Comparison of ENCODE assay signal across 15 cellular contexts in genomic region chr1:206116191-206116872, GRCh38. TPM values are rescaled to one million over a fixed set of nuclear protein-coding genes. Genes with fewer than 3 reads are reported as not detected.
A peak's percentile ranks its signal among the peaks of the same experiment; 100 is the strongest.
DNase-seq lines count a peak whose midpoint lies in the region; ATAC-seq, FAIRE-seq and TF ChIP-seq lines count a peak whose summit lies in the region.
"Had no signal": no experiment of that assay in that cellular context is flagged by ENCODE, and none has a peak within 500 bp of the region (broad histone marks: within the 10 kb centered on the region; RNA-seq: fewer than 3 reads in every experiment).

No MANE protein-coding gene starts in this region.

- POLR2A ChIA-PET in activated B cell treated with CpG ODN at 0.5 μM for 24 hours (lab: Charles Lee) = interaction anchor here (0.5 kb wide), 1 partner anchor 80 kb away, joined by 3 read pairs; no protein-coding TSS in a partner anchor

- no peak overlapping the region for H3K9ac ChIP-seq in kidney (ENCODE audit: low read length in 2 of 2)

- peak overlapping the region; percentile 56 for H3K4me3 Mint-ChIP-seq in stimulated activated naive CD8-positive, alpha-beta T cell treated with anti-CD3 and anti-CD28 coated beads, Interleukin-15, Interleukin-2, amounts not matched to agents 100 ng/mL and 50 ng/mL, for 24 hours
- peak overlapping the region; percentile 77 for H3K4me3 Mint-ChIP-seq in activated B cell treated with CpG ODN at 0.5 μM for 24 hours
- H3K4me3 Mint-ChIP-seq in natural killer cell = no peak overlapping the region

- peaks cover 10% of the 10 kb centered on the region for H3K4me1 Mint-ChIP-seq in stimulated activated naive CD8-positive, alpha-beta T cell treated with anti-CD3 and anti-CD28 coated beads, Interleukin-15, Interleukin-2, amounts not matched to agents 100 ng/mL and 50 ng/mL, for 24 hours (ENCODE audit: low read depth)
- H3K4me1 Mint-ChIP-seq in activated B cell treated with CpG ODN at 0.5 μM for 24 hours (peaks cover 13% of the 10 kb centered on the region), natural killer cell (peaks cover 0 to 11% of the 10 kb centered on the region in 2 donors)

- peaks cover 7 to 11% of the 10 kb centered on the region in 2 donors for H3K4me1 ChIP-seq in kidney (ENCODE audit: control insufficient read depth in 1 of 2, insufficient read depth in 1 of 2, low read depth in 1 of 2, low read length in 2 of 2)

- TF ChIP-seq CTCF in activated B cell treated with CpG ODN at 0.5 μM for 24 hours (IDR thresholded peaks at IDR 0.05) (no peak), kidney (IDR thresholded peaks at IDR 0.05; ENCODE audit: borderline replicate concordance, extremely low read depth, insufficient read depth) (no peak), natural killer cell (IDR thresholded peaks at IDR 0.05) (no peak)

- H3K36me3 ChIP-seq in kidney (ENCODE audit: control insufficient read depth in 1 of 2, insufficient read depth in 2 of 2, low read length in 2 of 2) = no peaks in the 10 kb centered on the region
- H3K36me3 ChIP-seq: prostate gland had no signal

- no peak for ATAC-seq in stimulated activated naive CD8-positive, alpha-beta T cell treated with anti-CD3 and anti-CD28 coated beads, Interleukin-15, Interleukin-2, amounts not matched to agents 100 U/mL and 50 U/mL, for 24 hours
- ATAC-seq in activated B cell treated with CpG ODN at 0.5 μM for 24 hours (ENCODE audit: low read depth) (no peak), HG03520 (IDR thresholded peaks at IDR 0.05; ENCODE audit: unreplicated experiment) (no peak), HG02938 (IDR thresholded peaks at IDR 0.05; ENCODE audit: unreplicated experiment) (no peak), natural killer cell (no peak)

- no peak overlapping the region for H3K4me3 ChIP-seq in kidney (ENCODE audit: low read length in 2 of 2)

- peaks cover 11% of the 10 kb centered on the region for H3K9me3 Mint-ChIP-seq in stimulated activated naive CD8-positive, alpha-beta T cell treated with anti-CD3 and anti-CD28 coated beads, Interleukin-15, Interleukin-2, amounts not matched to agents 100 ng/mL and 50 ng/mL, for 24 hours
- H3K9me3 Mint-ChIP-seq in activated B cell treated with CpG ODN at 0.5 μM for 24 hours = peaks cover 6% of the 10 kb centered on the region
- H3K9me3 Mint-ChIP-seq in natural killer cell = peaks cover 3% of the 10 kb centered on the region in 2 donors

- no peak overlapping the region for H3K27ac ChIP-seq in kidney (ENCODE audit: low read depth in 2 of 2, low read length in 2 of 2)
- H3K27ac ChIP-seq: prostate gland had no signal

- H3K9me3 ChIP-seq in kidney (ENCODE audit: control insufficient read depth in 1 of 2, low read length in 2 of 2) = peaks cover 2 to 3% of the 10 kb centered on the region in 2 donors
- H3K9me3 ChIP-seq: prostate gland had no signal

- no peak overlapping the region for H3K27ac Mint-ChIP-seq in stimulated activated naive CD8-positive, alpha-beta T cell treated with anti-CD3 and anti-CD28 coated beads, Interleukin-15, Interleukin-2, amounts not matched to agents 100 ng/mL and 50 ng/mL, for 24 hours
- H3K27ac Mint-ChIP-seq in activated B cell treated with CpG ODN at 0.5 μM for 24 hours (no peak overlapping the region), natural killer cell (no peak overlapping the region)

- CTCF ChIA-PET in activated B cell treated with CpG ODN at 0.5 μM for 24 hours (lab: Charles Lee) = interaction anchor here (1.5 to 1.6 kb wide), 3 partner anchors 10 to 139 kb away, joined by 3 to 7 read pairs (median 4); no protein-coding TSS in a partner anchor

- DNase-seq in stimulated activated naive CD8-positive, alpha-beta T cell treated with anti-CD3 and anti-CD28 coated beads, Interleukin-15, Interleukin-2, amounts not matched to agents 100 U/mL and 50 U/mL, for 24 hours = no peak
- DNase-seq in activated B cell treated with CpG ODN at 0.5 μM for 24 hours (no peak), kidney (peak; percentile 74), NCI-H2171 (lab: John Stamatoyannopoulos, UW) (no peak), natural killer cell (no peak)
- DNase-seq: activated CD4-positive, alpha-beta T cell treated with anti-CD3 and anti-CD28 coated beads for 1 hour; T-helper 1 cell had no signal

- H3K27me3 Mint-ChIP-seq in stimulated activated naive CD8-positive, alpha-beta T cell treated with anti-CD3 and anti-CD28 coated beads, Interleukin-15, Interleukin-2, amounts not matched to agents 100 ng/mL and 50 ng/mL, for 24 hours = peaks cover 51% of the 10 kb centered on the region
- H3K27me3 Mint-ChIP-seq in activated B cell treated with CpG ODN at 0.5 μM for 24 hours = peaks cover 22% of the 10 kb centered on the region
- peaks cover 43 to 65% of the 10 kb centered on the region in 2 donors for H3K27me3 Mint-ChIP-seq in natural killer cell (ENCODE audit: low read depth in 2 of 2)

- H3K36me3 Mint-ChIP-seq in stimulated activated naive CD8-positive, alpha-beta T cell treated with anti-CD3 and anti-CD28 coated beads, Interleukin-15, Interleukin-2, amounts not matched to agents 100 ng/mL and 50 ng/mL, for 24 hours (ENCODE audit: low read depth) = no peaks in the 10 kb centered on the region
- H3K36me3 Mint-ChIP-seq in activated B cell treated with CpG ODN at 0.5 μM for 24 hours (ENCODE audit: low read depth) (no peaks in the 10 kb centered on the region), natural killer cell (peaks cover 15% of the 10 kb centered on the region)

- FAIRE-seq in kidney (lab: Jason Lieb, UNC) = no peak

- intact Hi-C loops in activated B cell treated with CpG ODN at 0.5 μM for 24 hours (cut with micrococcal nuclease) (loop anchor here (5.0 kb wide), 1 partner anchor 404 kb away; no protein-coding TSS in a partner anchor), kidney (cut with DNase I) (loop anchor here (10.0 kb wide), 1 partner anchor 192 kb away; no protein-coding TSS in a partner anchor), natural killer cell (cut with micrococcal nuclease) (no loop called here)

RNA-seq across cellular contexts. Expression of gene AVPR1B, which starts 0.9 kb away (rescaled TPM):
- total RNA-seq in activated B cell treated with CpG ODN at 0.5 μM for 24 hours (not detected in 2 replicates), kidney (0.69 TPM), natural killer cell (not detected)
- polyA plus RNA-seq in kidney (ENCODE audit: insufficient read depth, low read depth, low replicate concordance) = not detected
- total RNA-seq: aorta, dermis microvascular lymphatic vessel endothelial cell, mesenteric fat pad, prostate gland, RPMI7951 had no signal
- polyA plus RNA-seq: aorta had no signal
